Comparison of ENCODE assay signal across 12 cellular contexts in genomic region chr1:54332781-54333585, GRCh38.
DNase-seq lines count a peak whose midpoint lies in the region; ATAC-seq, FAIRE-seq and TF ChIP-seq lines count a peak whose summit lies in the region.
"Had no signal": no experiment of that assay in that cellular context is flagged by ENCODE, and none has a peak within 500 bp of the region (broad histone marks: within the 10 kb centered on the region; RNA-seq: fewer than 3 reads in every experiment).

No MANE protein-coding gene starts in this region.

- no peak overlapping the region for H4K91ac ChIP-seq in H9 (ENCODE audit: insufficient read length, low read depth, low read length)

- no peak overlapping the region for H2AK5ac ChIP-seq in H9 (ENCODE audit: insufficient read length, low read length)

- H3K9me3 Mint-ChIP-seq in H9: no peaks in the 10 kb centered on the region

- H4K5ac ChIP-seq in H9 (ENCODE audit: insufficient read length, low read depth, low read length): no peak overlapping the region

- no peaks in the 10 kb centered on the region for H3K27me3 Mint-ChIP-seq in H9 (ENCODE audit: low read depth)

- H3K4me2 ChIP-seq in H9 (ENCODE audit: insufficient read depth, insufficient read length, low read length): no peak overlapping the region
- H3K4me2 ChIP-seq: KMS-11 had no signal

- no peaks in the 10 kb centered on the region for H4K20me1 ChIP-seq in H9 (ENCODE audit: control insufficient read depth, insufficient read depth, insufficient read length)

- H3K14ac ChIP-seq in H9 (ENCODE audit: insufficient read depth, low read length): peak overlapping the region; percentile 30; the same call in 1 of the 2 replicates

- peaks cover 87% of the 10 kb centered on the region in 2 experiments for H3K4me1 Mint-ChIP-seq in H9

- WGBS in H9 (ENCODE audit: extremely low coverage, insufficient read length, low lambda C conversion rate): no CpG with 5 or more reads among the region's 21 CpGs
- 40 to 67% (median 47%) methylated on average over 3 to 21 of the region's 21 CpGs for WGBS in adrenal gland, 4 donors

- no peaks in the 10 kb centered on the region for H3K27me3 ChIP-seq in H9 (ENCODE audit: insufficient read depth, low read length)
- no peaks in the 10 kb centered on the region for H3K27me3 ChIP-seq in adrenal gland
- H3K27me3 ChIP-seq in right atrium auricular region: no peaks in the 10 kb centered on the region
- no peaks in the 10 kb centered on the region for H3K27me3 ChIP-seq in skeletal muscle tissue (ENCODE audit: control insufficient read depth in 3 of 3, insufficient read depth in 3 of 3, low read length in 3 of 3)

- H3K4me3 ChIP-seq in adrenal gland: no peak overlapping the region
- H3K4me3 ChIP-seq in right atrium auricular region: no peak overlapping the region
- peak overlapping the region in 2 of 3 donors; percentile 10 to 13 for H3K4me3 ChIP-seq in skeletal muscle tissue (ENCODE audit: low read length in 3 of 3)

- H3K36me3 Mint-ChIP-seq in H9 (ENCODE audit: insufficient read depth in 1 of 3, low read depth in 3 of 3): peaks cover 0 to 13% (median 6%) of the 10 kb centered on the region in 3 experiments; a peak in 3 of 7 replicates

- H4K8ac ChIP-seq in H9 (replicated peaks; ENCODE audit: insufficient read length, low read depth, low read length): no peak overlapping the region

- no peak overlapping the region for H3K56ac ChIP-seq in H9 (ENCODE audit: insufficient read length, low read depth, low read length)

- no peak for ATAC-seq in HG03280 (IDR thresholded peaks at IDR 0.05; ENCODE audit: unreplicated experiment)

- TF ChIP-seq CTCF in H9 (conservative IDR thresholded peaks at IDR 0.05) (no peak), adrenal gland (IDR thresholded peaks at IDR 0.05) (no peak), right atrium auricular region (IDR thresholded peaks at IDR 0.05) (no peak)

- DNase-seq in H9 (no peak), adrenal gland (peak in 6 of 7 donors; percentile 43 to 67 (median 46)), right atrium auricular region (ENCODE audit: low spot score) (no peak), urothelium cell line (ENCODE audit: low spot score) (no peak), OCI-M2 (lab: John Stamatoyannopoulos, UW; ENCODE audit: unreplicated experiment) (no peak)
- DNase-seq: Calu3, NCI-H510A treated with DMSO at 0.1 percent for 48 hours had no signal

- H3K36me3 ChIP-seq in adrenal gland (replicated peaks in 1 of 2) (no peaks in the 10 kb centered on the region), right atrium auricular region (no peaks in the 10 kb centered on the region), skeletal muscle tissue (ENCODE audit: control insufficient read depth in 3 of 3, insufficient read depth in 3 of 3, low read length in 3 of 3) (peaks cover 0 to 2% (median 0%) of the 10 kb centered on the region in 3 donors)

- H2AFZ ChIP-seq in H9 (ENCODE audit: low read length): no peak overlapping the region

- H3K27ac Mint-ChIP-seq in H9: peak overlapping the region; percentile 63 to 90 (median 78); a peak in 6 of 7 replicates

- FAIRE-seq in urothelium cell line (lab: Jason Lieb, UNC): no peak
- FAIRE-seq: islet of Langerhans had no signal

- intact Hi-C loops in adrenal gland (cut with DNase I): no loop called here

- H2BK15ac ChIP-seq in H9 (ENCODE audit: low read depth, low read length): no peak overlapping the region

- no peak overlapping the region for H2BK20ac ChIP-seq in H9 (ENCODE audit: low read depth, low read length, poor library complexity, severe bottlenecking)

- no peaks in the 10 kb centered on the region for H3K9me3 ChIP-seq in H9 (ENCODE audit: control insufficient read depth, low read depth, low read length)
- no peaks in the 10 kb centered on the region for H3K9me3 ChIP-seq in adrenal gland (replicated peaks in 1 of 3)
- no peaks in the 10 kb centered on the region for H3K9me3 ChIP-seq in right atrium auricular region
- H3K9me3 ChIP-seq in skeletal muscle tissue (ENCODE audit: control insufficient read depth in 3 of 3, low read length in 3 of 3): no peaks in the 10 kb centered on the region

- no peak overlapping the region for H3K27ac ChIP-seq in H9 (ENCODE audit: insufficient read length, low read depth, low read length)
- peak overlapping the region in 3 of 5 donors; percentile 0 to 81 (median 73) for H3K27ac ChIP-seq in adrenal gland
- H3K27ac ChIP-seq in right atrium auricular region: peak overlapping the region; percentile 31 to 46
- peak overlapping the region; percentile 60 for H3K27ac ChIP-seq in skeletal muscle tissue (ENCODE audit: low read depth, low read length)
- H3K27ac ChIP-seq: epithelial cell of prostate, KMS-11 had no signal

- H2BK12ac ChIP-seq in H9 (ENCODE audit: insufficient read length, low read depth, low read length): no peak overlapping the region

- no peak overlapping the region for H3K4ac ChIP-seq in H9 (ENCODE audit: low read depth, low read length)

- no peak overlapping the region for H3K9ac ChIP-seq in H9 (ENCODE audit: extremely low read depth, insufficient read length, low read length)
- H3K9ac ChIP-seq in skeletal muscle tissue (ENCODE audit: low read depth in 1 of 3, low read length in 3 of 3): peak overlapping the region in 2 of 3 donors; percentile 55 to 62
- H3K9ac ChIP-seq: KMS-11 had no signal

- H2BK120ac ChIP-seq in H9 (ENCODE audit: low read depth, low read length, poor library complexity, severe bottlenecking): no peak overlapping the region

- no peak overlapping the region for H3K18ac ChIP-seq in H9 (ENCODE audit: insufficient read length, low read depth, low read length)

- no peak for TF ChIP-seq POLR2A in adrenal gland (IDR thresholded peaks at IDR 0.05)

- H3K4me1 ChIP-seq in H9 (ENCODE audit: insufficient read depth, low read length) (peaks cover 39% of the 10 kb centered on the region; the same call in 1 of the 2 replicates), adrenal gland (replicated peaks in 1 of 2) (peaks cover 50 to 86% of the 10 kb centered on the region in 2 donors), right atrium auricular region (peaks cover 0 to 88% of the 10 kb centered on the region in 2 donors), skeletal muscle tissue (ENCODE audit: control insufficient read depth in 3 of 3, insufficient read depth in 3 of 3, low read length in 3 of 3) (peaks cover 86 to 93% (median 92%) of the 10 kb centered on the region in 3 donors)

- peaks cover 11% of the 10 kb centered on the region; the same call in 1 of the 2 replicates for H3K79me2 ChIP-seq in H9 (ENCODE audit: insufficient read depth, low read length)

- H2BK5ac ChIP-seq in H9 (ENCODE audit: insufficient read length, low read length): no peak overlapping the region

- H3T11ph ChIP-seq in H9 (ENCODE audit: low read length): no peak overlapping the region

- H3K23me2 ChIP-seq in H9 (ENCODE audit: insufficient read length, low read depth, low read length, poor library complexity, severe bottlenecking): no peaks in the 10 kb centered on the region

- no peak overlapping the region for H3K4me3 Mint-ChIP-seq in H9

- peaks cover 6% of the 10 kb centered on the region for H3K79me1 ChIP-seq in H9 (ENCODE audit: insufficient read depth, low read depth, low read length, poor library complexity, severe bottlenecking)

- H3K23ac ChIP-seq in H9 (ENCODE audit: insufficient read length, low read depth, low read length): no peak overlapping the region

Comparison
In these comparisons a context has a peak if more than half of its experiments do, and no peak if none do; other contexts are left out.
1. DNase-seq: peak in adrenal gland (6 of 7); none in H9 (single experiment), right atrium auricular region (single experiment), urothelium cell line (single experiment) and OCI-M2 (single experiment).
2. H3K4me3 ChIP-seq: peak in skeletal muscle tissue (2 of 3); none in adrenal gland (0 of 4) and right atrium auricular region (0 of 2).